Comparison of ENCODE assay signal across 3 cellular contexts in the genomic region with DNA sequence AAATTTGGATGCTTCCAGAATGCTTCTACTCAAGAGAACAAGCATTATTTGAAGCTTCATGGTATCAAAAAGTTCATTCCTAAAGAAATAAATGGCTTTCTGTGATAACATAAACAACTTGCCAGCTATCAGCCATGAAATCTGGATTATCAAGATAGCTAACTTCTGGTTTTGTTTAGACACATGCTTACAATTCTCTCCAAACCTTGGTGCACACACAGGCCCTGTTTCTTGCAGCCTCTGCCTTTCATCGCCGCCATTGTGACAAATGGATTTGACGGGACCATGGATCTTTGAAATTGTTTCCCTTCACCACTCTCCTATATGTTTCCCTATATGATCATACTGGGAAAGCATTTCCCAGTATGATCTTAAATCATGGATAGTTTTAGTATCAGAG.
TF ChIP-seq lines count a peak whose summit lies in the region.

No MANE protein-coding gene starts in this region.

TF ChIP-seq in IMR-90, 13 proteins besides CTCF, POLR2A, EP300 and RAD21:
- TF ChIP-seq SMC3 (IDR thresholded peaks at IDR 0.05; ENCODE audit: low read depth, low read length) (no peak), CHD1 (IDR thresholded peaks at IDR 0.05; ENCODE audit: low read depth, low read length) (no peak), MAZ (IDR thresholded peaks at IDR 0.05; ENCODE audit: borderline replicate concordance, low read depth, low read length) (no peak), CEBPB (IDR thresholded peaks at IDR 0.05; ENCODE audit: low read depth, low read length) (no peak), FOS (IDR thresholded peaks at IDR 0.05; ENCODE audit: low read depth, low read length) (no peak), BHLHE40 (IDR thresholded peaks at IDR 0.05; ENCODE audit: low read depth, low read length) (no peak), RCOR1 (IDR thresholded peaks at IDR 0.05; ENCODE audit: insufficient replicate concordance, low read length) (no peak)

TF ChIP-seq in SK-N-SH treated with all-trans-retinoic acid at 6 μM for 48 hours, 23 proteins besides CTCF, POLR2A, EP300 and RAD21:
- no peak for TF ChIP-seq SNAI2 (CRISPR knock-in tag; IDR thresholded peaks at IDR 0.05)
- peak; percentile 97 for TF ChIP-seq TCF4 (CRISPR knock-in tag; IDR thresholded peaks at IDR 0.05; ENCODE audit: borderline replicate concordance)
- TF ChIP-seq ZNF70 (CRISPR knock-in tag; IDR thresholded peaks at IDR 0.05): 0 out of 2 replicates have a peak, but pooled peaks have one; percentile 8
- TF ChIP-seq GLIS3 (CRISPR knock-in tag; IDR thresholded peaks at IDR 0.05): no peak; the same call in 1 of the 2 replicates
- TF ChIP-seq, protein P1, sequence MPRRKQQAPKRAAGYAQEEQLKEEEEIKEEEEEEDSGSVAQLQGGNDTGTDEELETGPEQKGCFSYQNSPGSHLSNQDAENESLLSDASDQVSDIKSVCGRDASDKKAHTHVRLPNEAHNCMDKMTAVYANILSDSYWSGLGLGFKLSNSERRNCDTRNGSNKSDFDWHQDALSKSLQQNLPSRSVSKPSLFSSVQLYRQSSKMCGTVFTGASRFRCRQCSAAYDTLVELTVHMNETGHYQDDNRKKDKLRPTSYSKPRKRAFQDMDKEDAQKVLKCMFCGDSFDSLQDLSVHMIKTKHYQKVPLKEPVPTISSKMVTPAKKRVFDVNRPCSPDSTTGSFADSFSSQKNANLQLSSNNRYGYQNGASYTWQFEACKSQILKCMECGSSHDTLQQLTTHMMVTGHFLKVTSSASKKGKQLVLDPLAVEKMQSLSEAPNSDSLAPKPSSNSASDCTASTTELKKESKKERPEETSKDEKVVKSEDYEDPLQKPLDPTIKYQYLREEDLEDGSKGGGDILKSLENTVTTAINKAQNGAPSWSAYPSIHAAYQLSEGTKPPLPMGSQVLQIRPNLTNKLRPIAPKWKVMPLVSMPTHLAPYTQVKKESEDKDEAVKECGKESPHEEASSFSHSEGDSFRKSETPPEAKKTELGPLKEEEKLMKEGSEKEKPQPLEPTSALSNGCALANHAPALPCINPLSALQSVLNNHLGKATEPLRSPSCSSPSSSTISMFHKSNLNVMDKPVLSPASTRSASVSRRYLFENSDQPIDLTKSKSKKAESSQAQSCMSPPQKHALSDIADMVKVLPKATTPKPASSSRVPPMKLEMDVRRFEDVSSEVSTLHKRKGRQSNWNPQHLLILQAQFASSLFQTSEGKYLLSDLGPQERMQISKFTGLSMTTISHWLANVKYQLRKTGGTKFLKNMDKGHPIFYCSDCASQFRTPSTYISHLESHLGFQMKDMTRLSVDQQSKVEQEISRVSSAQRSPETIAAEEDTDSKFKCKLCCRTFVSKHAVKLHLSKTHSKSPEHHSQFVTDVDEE (CRISPR knock-in tag; IDR thresholded peaks at IDR 0.05): peak; percentile 81
- 0 out of 2 replicates have a peak, but pooled peaks have one; percentile 19 for TF ChIP-seq ZNF565 (CRISPR knock-in tag; conservative IDR thresholded peaks at IDR 0.05; ENCODE audit: low read depth)
- no peak for TF ChIP-seq ISL1 (CRISPR knock-in tag; IDR thresholded peaks at IDR 0.05)
- TF ChIP-seq, protein P2, sequence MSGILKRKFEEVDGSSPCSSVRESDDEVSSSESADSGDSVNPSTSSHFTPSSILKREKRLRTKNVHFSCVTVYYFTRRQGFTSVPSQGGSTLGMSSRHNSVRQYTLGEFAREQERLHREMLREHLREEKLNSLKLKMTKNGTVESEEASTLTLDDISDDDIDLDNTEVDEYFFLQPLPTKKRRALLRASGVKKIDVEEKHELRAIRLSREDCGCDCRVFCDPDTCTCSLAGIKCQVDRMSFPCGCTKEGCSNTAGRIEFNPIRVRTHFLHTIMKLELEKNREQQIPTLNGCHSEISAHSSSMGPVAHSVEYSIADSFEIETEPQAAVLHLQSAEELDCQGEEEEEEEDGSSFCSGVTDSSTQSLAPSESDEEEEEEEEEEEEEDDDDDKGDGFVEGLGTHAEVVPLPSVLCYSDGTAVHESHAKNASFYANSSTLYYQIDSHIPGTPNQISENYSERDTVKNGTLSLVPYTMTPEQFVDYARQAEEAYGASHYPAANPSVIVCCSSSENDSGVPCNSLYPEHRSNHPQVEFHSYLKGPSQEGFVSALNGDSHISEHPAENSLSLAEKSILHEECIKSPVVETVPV (CRISPR knock-in tag; IDR thresholded peaks at IDR 0.05): 0 out of 2 replicates have a peak, but pooled peaks have one; percentile 35

TF ChIP-seq in GM23338, 12 proteins besides CTCF, POLR2A, EP300 and RAD21:
- TF ChIP-seq STAT1 (IDR thresholded peaks at IDR 0.05; ENCODE audit: unreplicated experiment): no peak
- TF ChIP-seq EZH2 (IDR thresholded peaks at IDR 0.05; ENCODE audit: low read depth, unreplicated experiment): no peak
- no peak for TF ChIP-seq JUNB (IDR thresholded peaks at IDR 0.05; ENCODE audit: unreplicated experiment)
- no peak for TF ChIP-seq POLR2AphosphoS5 (IDR thresholded peaks at IDR 0.05; ENCODE audit: low read depth)
- TF ChIP-seq, protein P3, sequence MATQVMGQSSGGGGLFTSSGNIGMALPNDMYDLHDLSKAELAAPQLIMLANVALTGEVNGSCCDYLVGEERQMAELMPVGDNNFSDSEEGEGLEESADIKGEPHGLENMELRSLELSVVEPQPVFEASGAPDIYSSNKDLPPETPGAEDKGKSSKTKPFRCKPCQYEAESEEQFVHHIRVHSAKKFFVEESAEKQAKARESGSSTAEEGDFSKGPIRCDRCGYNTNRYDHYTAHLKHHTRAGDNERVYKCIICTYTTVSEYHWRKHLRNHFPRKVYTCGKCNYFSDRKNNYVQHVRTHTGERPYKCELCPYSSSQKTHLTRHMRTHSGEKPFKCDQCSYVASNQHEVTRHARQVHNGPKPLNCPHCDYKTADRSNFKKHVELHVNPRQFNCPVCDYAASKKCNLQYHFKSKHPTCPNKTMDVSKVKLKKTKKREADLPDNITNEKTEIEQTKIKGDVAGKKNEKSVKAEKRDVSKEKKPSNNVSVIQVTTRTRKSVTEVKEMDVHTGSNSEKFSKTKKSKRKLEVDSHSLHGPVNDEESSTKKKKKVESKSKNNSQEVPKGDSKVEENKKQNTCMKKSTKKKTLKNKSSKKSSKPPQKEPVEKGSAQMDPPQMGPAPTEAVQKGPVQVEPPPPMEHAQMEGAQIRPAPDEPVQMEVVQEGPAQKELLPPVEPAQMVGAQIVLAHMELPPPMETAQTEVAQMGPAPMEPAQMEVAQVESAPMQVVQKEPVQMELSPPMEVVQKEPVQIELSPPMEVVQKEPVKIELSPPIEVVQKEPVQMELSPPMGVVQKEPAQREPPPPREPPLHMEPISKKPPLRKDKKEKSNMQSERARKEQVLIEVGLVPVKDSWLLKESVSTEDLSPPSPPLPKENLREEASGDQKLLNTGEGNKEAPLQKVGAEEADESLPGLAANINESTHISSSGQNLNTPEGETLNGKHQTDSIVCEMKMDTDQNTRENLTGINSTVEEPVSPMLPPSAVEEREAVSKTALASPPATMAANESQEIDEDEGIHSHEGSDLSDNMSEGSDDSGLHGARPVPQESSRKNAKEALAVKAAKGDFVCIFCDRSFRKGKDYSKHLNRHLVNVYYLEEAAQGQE (IDR thresholded peaks at IDR 0.05; ENCODE audit: unreplicated experiment): no peak
- no peak for TF ChIP-seq ZNF331 (CRISPR knock-in tag; IDR thresholded peaks at IDR 0.05; ENCODE audit: low read depth)
- no peak for TF ChIP-seq CREB1 (CRISPR knock-in tag; IDR thresholded peaks at IDR 0.05; ENCODE audit: low read depth)
- TF ChIP-seq, protein P4, sequence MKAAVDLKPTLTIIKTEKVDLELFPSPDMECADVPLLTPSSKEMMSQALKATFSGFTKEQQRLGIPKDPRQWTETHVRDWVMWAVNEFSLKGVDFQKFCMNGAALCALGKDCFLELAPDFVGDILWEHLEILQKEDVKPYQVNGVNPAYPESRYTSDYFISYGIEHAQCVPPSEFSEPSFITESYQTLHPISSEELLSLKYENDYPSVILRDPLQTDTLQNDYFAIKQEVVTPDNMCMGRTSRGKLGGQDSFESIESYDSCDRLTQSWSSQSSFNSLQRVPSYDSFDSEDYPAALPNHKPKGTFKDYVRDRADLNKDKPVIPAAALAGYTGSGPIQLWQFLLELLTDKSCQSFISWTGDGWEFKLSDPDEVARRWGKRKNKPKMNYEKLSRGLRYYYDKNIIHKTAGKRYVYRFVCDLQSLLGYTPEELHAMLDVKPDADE (IDR thresholded peaks at IDR 0.05): no peak
- no peak for TF ChIP-seq NANOG (IDR thresholded peaks at IDR 0.05; ENCODE audit: borderline replicate concordance)
- TF ChIP-seq ZNF114 (CRISPR knock-in tag; IDR thresholded peaks at IDR 0.05): no peak
- TF ChIP-seq EZH2phosphoT487 (IDR thresholded peaks at IDR 0.05; ENCODE audit: unreplicated experiment): no peak
- TF ChIP-seq, protein P5, sequence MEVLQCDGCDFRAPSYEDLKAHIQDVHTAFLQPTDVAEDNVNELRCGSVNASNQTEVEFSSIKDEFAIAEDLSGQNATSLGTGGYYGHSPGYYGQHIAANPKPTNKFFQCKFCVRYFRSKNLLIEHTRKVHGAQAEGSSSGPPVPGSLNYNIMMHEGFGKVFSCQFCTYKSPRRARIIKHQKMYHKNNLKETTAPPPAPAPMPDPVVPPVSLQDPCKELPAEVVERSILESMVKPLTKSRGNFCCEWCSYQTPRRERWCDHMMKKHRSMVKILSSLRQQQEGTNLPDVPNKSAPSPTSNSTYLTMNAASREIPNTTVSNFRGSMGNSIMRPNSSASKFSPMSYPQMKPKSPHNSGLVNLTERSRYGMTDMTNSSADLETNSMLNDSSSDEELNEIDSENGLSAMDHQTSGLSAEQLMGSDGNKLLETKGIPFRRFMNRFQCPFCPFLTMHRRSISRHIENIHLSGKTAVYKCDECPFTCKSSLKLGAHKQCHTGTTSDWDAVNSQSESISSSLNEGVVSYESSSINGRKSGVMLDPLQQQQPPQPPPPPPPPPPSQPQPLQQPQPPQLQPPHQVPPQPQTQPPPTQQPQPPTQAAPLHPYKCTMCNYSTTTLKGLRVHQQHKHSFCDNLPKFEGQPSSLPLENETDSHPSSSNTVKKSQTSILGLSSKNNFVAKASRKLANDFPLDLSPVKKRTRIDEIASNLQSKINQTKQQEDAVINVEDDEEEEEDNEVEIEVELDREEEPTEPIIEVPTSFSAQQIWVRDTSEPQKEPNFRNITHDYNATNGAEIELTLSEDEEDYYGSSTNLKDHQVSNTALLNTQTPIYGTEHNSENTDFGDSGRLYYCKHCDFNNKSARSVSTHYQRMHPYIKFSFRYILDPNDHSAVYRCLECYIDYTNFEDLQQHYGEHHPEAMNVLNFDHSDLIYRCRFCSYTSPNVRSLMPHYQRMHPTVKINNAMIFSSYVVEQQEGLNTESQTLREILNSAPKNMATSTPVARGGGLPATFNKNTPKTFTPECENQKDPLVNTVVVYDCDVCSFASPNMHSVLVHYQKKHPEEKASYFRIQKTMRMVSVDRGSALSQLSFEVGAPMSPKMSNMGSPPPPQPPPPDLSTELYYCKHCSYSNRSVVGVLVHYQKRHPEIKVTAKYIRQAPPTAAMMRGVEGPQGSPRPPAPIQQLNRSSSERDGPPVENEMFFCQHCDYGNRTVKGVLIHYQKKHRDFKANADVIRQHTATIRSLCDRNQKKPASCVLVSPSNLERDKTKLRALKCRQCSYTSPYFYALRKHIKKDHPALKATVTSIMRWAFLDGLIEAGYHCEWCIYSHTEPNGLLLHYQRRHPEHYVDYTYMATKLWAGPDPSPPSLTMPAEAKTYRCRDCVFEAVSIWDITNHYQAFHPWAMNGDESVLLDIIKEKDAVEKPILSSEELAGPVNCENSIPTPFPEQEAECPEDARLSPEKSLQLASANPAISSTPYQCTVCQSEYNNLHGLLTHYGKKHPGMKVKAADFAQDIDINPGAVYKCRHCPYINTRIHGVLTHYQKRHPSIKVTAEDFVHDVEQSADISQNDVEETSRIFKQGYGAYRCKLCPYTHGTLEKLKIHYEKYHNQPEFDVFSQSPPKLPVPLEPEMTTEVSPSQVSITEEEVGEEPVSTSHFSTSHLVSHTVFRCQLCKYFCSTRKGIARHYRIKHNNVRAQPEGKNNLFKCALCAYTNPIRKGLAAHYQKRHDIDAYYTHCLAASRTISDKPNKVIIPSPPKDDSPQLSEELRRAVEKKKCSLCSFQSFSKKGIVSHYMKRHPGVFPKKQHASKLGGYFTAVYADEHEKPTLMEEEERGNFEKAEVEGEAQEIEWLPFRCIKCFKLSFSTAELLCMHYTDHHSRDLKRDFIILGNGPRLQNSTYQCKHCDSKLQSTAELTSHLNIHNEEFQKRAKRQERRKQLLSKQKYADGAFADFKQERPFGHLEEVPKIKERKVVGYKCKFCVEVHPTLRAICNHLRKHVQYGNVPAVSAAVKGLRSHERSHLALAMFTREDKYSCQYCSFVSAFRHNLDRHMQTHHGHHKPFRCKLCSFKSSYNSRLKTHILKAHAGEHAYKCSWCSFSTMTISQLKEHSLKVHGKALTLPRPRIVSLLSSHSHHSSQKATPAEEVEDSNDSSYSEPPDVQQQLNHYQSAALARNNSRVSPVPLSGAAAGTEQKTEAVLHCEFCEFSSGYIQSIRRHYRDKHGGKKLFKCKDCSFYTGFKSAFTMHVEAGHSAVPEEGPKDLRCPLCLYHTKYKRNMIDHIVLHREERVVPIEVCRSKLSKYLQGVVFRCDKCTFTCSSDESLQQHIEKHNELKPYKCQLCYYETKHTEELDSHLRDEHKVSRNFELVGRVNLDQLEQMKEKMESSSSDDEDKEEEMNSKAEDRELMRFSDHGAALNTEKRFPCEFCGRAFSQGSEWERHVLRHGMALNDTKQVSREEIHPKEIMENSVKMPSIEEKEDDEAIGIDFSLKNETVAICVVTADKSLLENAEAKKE (CRISPR knock-in tag; IDR thresholded peaks at IDR 0.05): no peak
